Comparison of ENCODE assay signal across 1 cellular context in the genomic region with DNA sequence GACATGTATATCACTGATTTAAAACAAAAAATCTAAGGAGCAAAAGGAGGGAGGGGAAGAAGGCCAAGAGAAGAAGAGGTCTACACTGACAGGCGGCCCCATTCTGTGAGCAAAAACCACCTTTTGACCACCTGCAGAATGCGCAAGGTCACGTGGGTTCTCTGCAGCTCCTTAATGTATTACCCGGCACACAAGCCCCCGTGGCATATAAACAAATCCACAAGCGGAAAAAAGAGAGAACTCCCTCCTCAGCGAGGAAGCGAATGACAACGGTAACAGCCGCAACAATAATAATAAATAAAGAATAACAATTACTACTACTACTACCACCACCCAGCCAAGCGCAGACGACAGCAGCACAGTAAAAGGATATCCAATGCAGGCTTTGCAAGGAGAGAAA.
A peak's percentile ranks its signal among the peaks of the same experiment; 100 is the strongest.
TF ChIP-seq lines count a peak whose summit lies in the region.

No MANE protein-coding gene starts in this region.

TF ChIP-seq in H1, 55 proteins besides CTCF, POLR2A, EP300 and RAD21:
- TF ChIP-seq TCF12 (IDR thresholded peaks at IDR 0.05; ENCODE audit: low read depth, low read length) (no peak), GABPA (IDR thresholded peaks at IDR 0.05; ENCODE audit: borderline replicate concordance, insufficient read depth, low read length) (no peak), POLR2AphosphoS5 (IDR thresholded peaks at IDR 0.05; ENCODE audit: low read depth, low read length) (no peak), SIN3A (conservative IDR thresholded peaks at IDR 0.05 in 1 of 2, IDR thresholded peaks at IDR 0.05 in 1 of 2; ENCODE audit: low read depth in 1 of 2, low read length in 2 of 2) (0 out of 4 replicates have a peak, but pooled peaks of 1 of the 2 experiments have one; percentile 27), SUZ12 (IDR thresholded peaks at IDR 0.05; ENCODE audit: low read length) (no peak), HDAC2 (IDR thresholded peaks at IDR 0.05; ENCODE audit: borderline replicate concordance in 1 of 2, low read depth in 2 of 2, low read length in 2 of 2) (no peak)
- TF ChIP-seq, protein P1, sequence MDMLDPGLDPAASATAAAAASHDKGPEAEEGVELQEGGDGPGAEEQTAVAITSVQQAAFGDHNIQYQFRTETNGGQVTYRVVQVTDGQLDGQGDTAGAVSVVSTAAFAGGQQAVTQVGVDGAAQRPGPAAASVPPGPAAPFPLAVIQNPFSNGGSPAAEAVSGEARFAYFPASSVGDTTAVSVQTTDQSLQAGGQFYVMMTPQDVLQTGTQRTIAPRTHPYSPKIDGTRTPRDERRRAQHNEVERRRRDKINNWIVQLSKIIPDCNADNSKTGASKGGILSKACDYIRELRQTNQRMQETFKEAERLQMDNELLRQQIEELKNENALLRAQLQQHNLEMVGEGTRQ (IDR thresholded peaks at IDR 0.05; ENCODE audit: low read length), result peak; percentile 53; the same call in 1 of the 2 replicates
